Comparison of ENCODE assay signal across 7 cellular contexts in the genomic region with DNA sequence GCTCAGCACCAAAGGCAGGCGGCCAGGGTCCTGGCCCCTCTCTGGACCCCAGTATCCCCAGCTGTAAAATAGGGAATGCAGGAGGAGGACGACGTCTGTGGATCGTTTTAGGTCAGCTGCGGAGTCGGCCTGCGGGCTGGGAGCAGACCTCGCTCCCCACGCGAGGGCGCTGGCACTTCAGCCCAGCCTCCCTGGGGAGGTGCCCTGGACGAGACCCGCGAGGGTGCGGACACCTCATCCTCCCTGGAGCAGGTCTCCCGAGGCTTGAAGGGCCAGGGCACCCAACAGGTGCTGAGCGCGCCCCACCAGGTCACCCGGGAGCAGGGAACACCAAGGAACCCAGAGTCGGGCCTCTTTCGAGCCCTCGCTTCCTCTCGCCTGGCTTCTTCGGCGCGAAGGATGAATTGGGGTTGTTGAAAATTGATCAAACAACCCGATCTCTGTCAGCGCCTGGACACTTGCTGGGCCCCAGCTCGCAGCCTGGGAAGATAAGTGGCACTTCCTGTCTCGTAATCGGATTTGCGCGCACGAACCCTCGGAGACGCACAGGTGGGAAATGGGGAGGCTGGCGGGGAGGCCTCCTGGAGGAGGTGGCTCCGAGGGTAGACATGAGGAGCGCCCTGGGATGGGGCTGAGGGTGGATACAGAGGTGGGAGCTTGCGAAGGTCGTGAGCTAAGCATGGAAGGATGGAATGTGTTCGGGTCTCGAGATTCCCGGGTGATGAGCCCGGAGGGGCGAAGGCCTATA. TPM values are rescaled to one million over a fixed set of nuclear protein-coding genes. Genes with fewer than 3 reads are reported as not detected.
DNase-seq lines count a peak whose midpoint lies in the region; ATAC-seq and TF ChIP-seq lines count a peak whose summit lies in the region.

No MANE protein-coding gene starts in this region.

- TF ChIP-seq POLR2A in GM18505 (IDR thresholded peaks at IDR 0.05; ENCODE audit: borderline replicate concordance, extremely low read depth, insufficient read depth, insufficient read length) = no peak

- no peaks in the 10 kb centered on the region for H3K9me3 Mint-ChIP-seq in activated naive CD8-positive, alpha-beta T cell treated with anti-CD3 and anti-CD28 coated beads for 36 hours

- DNase-seq in SK-N-SH (peak; percentile 85), left ventricle myocardium inferior (peak; percentile 50), NCI-H187 (lab: John Stamatoyannopoulos, UW) (no peak)
- DNase-seq in activated naive CD8-positive, alpha-beta T cell treated with anti-CD3 and anti-CD28 coated beads for 36 hours = peak; percentile 71

- H4K20me1 ChIP-seq in SK-N-SH (ENCODE audit: insufficient read depth) = no peaks in the 10 kb centered on the region

- H3K27me3 ChIP-seq in SK-N-SH (ENCODE audit: insufficient read depth) (peaks cover 38% of the 10 kb centered on the region), left ventricle myocardium inferior (ENCODE audit: low read depth) (peaks cover 51% of the 10 kb centered on the region), rectal smooth muscle tissue (ENCODE audit: control insufficient read depth, insufficient read depth, low read length) (peaks cover 19% of the 10 kb centered on the region)

- peaks cover 0 to 13% of the 10 kb centered on the region in 2 experiments; a peak in 1 of 4 replicates for H3K4me1 ChIP-seq in SK-N-SH (ENCODE audit: control insufficient read depth in 1 of 2, insufficient read depth in 2 of 2, low read depth in 1 of 2, low read length in 1 of 2)
- H3K4me1 ChIP-seq in left ventricle myocardium inferior = peaks cover 22% of the 10 kb centered on the region
- no peaks in the 10 kb centered on the region for H3K4me1 ChIP-seq in rectal smooth muscle tissue (ENCODE audit: control insufficient read depth, insufficient read depth, low read length)

- H2AFZ ChIP-seq in SK-N-SH (ENCODE audit: low read depth) = no peak overlapping the region

- whole genome bisulfite sequencing in SK-N-SH (ENCODE audit: low lambda C conversion rate) = 6% methylated on average over 21 of the region's 46 CpGs

- TF ChIP-seq RAD21 in SK-N-SH (IDR thresholded peaks at IDR 0.05; ENCODE audit: low read length) = peak; percentile 61

- H3K27ac Mint-ChIP-seq in activated naive CD8-positive, alpha-beta T cell treated with anti-CD3 and anti-CD28 coated beads for 36 hours = peak overlapping the region; percentile 9

- no peaks in the 10 kb centered on the region for H3K9me2 ChIP-seq in SK-N-SH

- POLR2A ChIA-PET in SK-N-SH (lab: Yijun Ruan, JAX) = interaction anchor here (1.6 kb wide), 1 partner anchor 9 kb away, joined by 4 read pairs; no protein-coding TSS in a partner anchor

- H3K9me3 ChIP-seq in SK-N-SH (no peaks in the 10 kb centered on the region), left ventricle myocardium inferior (replicated peaks) (no peaks in the 10 kb centered on the region)

- H3K36me3 Mint-ChIP-seq in activated naive CD8-positive, alpha-beta T cell treated with anti-CD3 and anti-CD28 coated beads for 36 hours = no peaks in the 10 kb centered on the region

- peak; percentile 46 for TF ChIP-seq CTCF in SK-N-SH (IDR thresholded peaks at IDR 0.05)
- TF ChIP-seq CTCF in left ventricle myocardium inferior (IDR thresholded peaks at IDR 0.05; ENCODE audit: borderline replicate concordance) = peak; percentile 71

- peak overlapping the region; percentile 50 for H3K4me2 ChIP-seq in SK-N-SH

- peak overlapping the region; percentile 86 for H3K4me3 Mint-ChIP-seq in activated naive CD8-positive, alpha-beta T cell treated with anti-CD3 and anti-CD28 coated beads for 36 hours

- TF ChIP-seq EP300 in SK-N-SH (IDR thresholded peaks at IDR 0.05; ENCODE audit: borderline replicate concordance in 1 of 2, low read depth in 1 of 2, low read length in 1 of 2) = no peak

- H3K4me1 Mint-ChIP-seq in activated naive CD8-positive, alpha-beta T cell treated with anti-CD3 and anti-CD28 coated beads for 36 hours = peaks cover 30% of the 10 kb centered on the region

- H3K27ac ChIP-seq in SK-N-SH (ENCODE audit: low read depth in 2 of 2, low read length in 1 of 2) = no peak overlapping the region
- peak overlapping the region; percentile 63 for H3K27ac ChIP-seq in left ventricle myocardium inferior (replicated peaks)
- no peak overlapping the region for H3K27ac ChIP-seq in rectal smooth muscle tissue (ENCODE audit: low read depth, low read length)

- H3K79me2 ChIP-seq in SK-N-SH (ENCODE audit: insufficient read depth) = no peaks in the 10 kb centered on the region

- H3F3A ChIP-seq in SK-N-SH (replicated peaks; ENCODE audit: insufficient read depth) = no peaks in the 10 kb centered on the region

- intact Hi-C loops in left ventricle myocardium inferior (cut with micrococcal nuclease) = no loop called here

- H3K36me3 ChIP-seq in SK-N-SH (replicated peaks in 1 of 2; ENCODE audit: control insufficient read depth in 1 of 2, insufficient read depth in 2 of 2, low read length in 1 of 2) (no peaks in the 10 kb centered on the region), left ventricle myocardium inferior (no peaks in the 10 kb centered on the region), rectal smooth muscle tissue (ENCODE audit: control insufficient read depth, insufficient read depth, low read length) (no peaks in the 10 kb centered on the region)

- H3K4me3 ChIP-seq in SK-N-SH (ENCODE audit: low read depth in 2 of 2, low read length in 1 of 2) (peak overlapping the region; percentile 32 to 36), left ventricle myocardium inferior (peak overlapping the region; percentile 68), rectal smooth muscle tissue (ENCODE audit: low read length) (peak overlapping the region; percentile 65)

- no peak overlapping the region for H3K9ac ChIP-seq in SK-N-SH
- no peak overlapping the region for H3K9ac ChIP-seq in rectal smooth muscle tissue (ENCODE audit: low read length)

- peaks cover 26% of the 10 kb centered on the region for H3K27me3 Mint-ChIP-seq in activated naive CD8-positive, alpha-beta T cell treated with anti-CD3 and anti-CD28 coated beads for 36 hours

- CTCF ChIA-PET in SK-N-SH (lab: Yijun Ruan, JAX) = interaction anchor here (0.6 to 3.1 kb wide), 28 partner anchors 9 to 540 kb away, joined by 3 to 38 read pairs (median 4); no protein-coding TSS in a partner anchor

- peak; percentile 14 for ATAC-seq in GM18505 (IDR thresholded peaks at IDR 0.05; ENCODE audit: unreplicated experiment)
- ATAC-seq in HG03064 (IDR thresholded peaks at IDR 0.05; ENCODE audit: low read depth, unreplicated experiment) = peak; percentile 36

TF ChIP-seq in SK-N-SH, 30 proteins besides CTCF, POLR2A, EP300 and RAD21:
- TF ChIP-seq RCOR1 (IDR thresholded peaks at IDR 0.05; ENCODE audit: low read length) = no peak
- TF ChIP-seq TCF12 (IDR thresholded peaks at IDR 0.05) = no peak
- peak; percentile 34; the same call in 1 of the 2 replicates for TF ChIP-seq SMC3 (IDR thresholded peaks at IDR 0.05; ENCODE audit: low read depth, low read length)
- TF ChIP-seq POLR2AphosphoS5 (IDR thresholded peaks at IDR 0.05; ENCODE audit: low read depth, low read length) = no peak
- no peak for TF ChIP-seq FOSL2 (IDR thresholded peaks at IDR 0.05; ENCODE audit: borderline replicate concordance, low read depth)
- TF ChIP-seq SIN3A (IDR thresholded peaks at IDR 0.05; ENCODE audit: borderline replicate concordance, low read depth, low read length) = no peak

RNA-seq across cellular contexts. Expression of a gene that starts 0.6 kb away (rescaled TPM):
- not detected in 2 replicates for polyA plus RNA-seq in SK-N-SH (2012; rRNA removed)
- polyA plus RNA-seq in SK-N-SH (2012; cell fraction: cytosol; rRNA removed) = not detected in 2 replicates
- 0.04 and 0.07 TPM in 2 replicates for polyA plus RNA-seq in SK-N-SH (2012; cell fraction: nucleus; rRNA removed)
- total RNA-seq in activated naive CD8-positive, alpha-beta T cell treated with anti-CD3 and anti-CD28 coated beads for 36 hours = 1 to 10 TPM; 6.0 to 6.6 TPM
- total RNA-seq in left ventricle myocardium inferior = 1.7 TPM

Comparison
In these comparisons a context has a peak if more than half of its experiments do, and no peak if none do; other contexts are left out.
1. DNase-seq: peak in SK-N-SH (single experiment), activated naive CD8-positive, alpha-beta T cell treated with anti-CD3 and anti-CD28 coated beads for 36 hours (single experiment) and left ventricle myocardium inferior (single experiment); none in NCI-H187 (0 of 2).
2. Peak in every context shown above with its lines, with median percentiles within 50 percentile points of each other: H3K4me3 ChIP-seq.